9 cellular contexts compared by ENCODE assay signal in the genomic region with DNA sequence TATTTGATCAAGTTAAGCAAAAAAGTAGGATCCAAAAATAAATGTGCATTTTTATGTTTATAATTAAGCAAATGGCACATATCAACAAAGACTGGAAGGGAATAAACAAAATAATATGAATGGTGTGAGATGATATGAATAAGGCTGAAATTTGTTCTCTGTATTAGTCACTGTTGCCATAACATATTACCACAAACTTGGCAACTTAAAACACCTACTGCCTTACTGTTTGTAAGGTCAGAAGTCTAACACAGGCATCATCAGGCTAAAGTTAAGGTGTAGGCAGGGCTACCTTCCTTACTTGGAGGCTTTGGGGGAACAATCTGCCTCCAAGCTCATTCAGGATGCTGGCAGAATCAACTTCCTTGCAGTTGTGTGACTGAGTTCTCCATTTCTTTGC. TPM values are rescaled to one million over a fixed set of nuclear protein-coding genes. Genes with fewer than 3 reads are reported as not detected.
DNase-seq lines count a peak whose midpoint lies in the region; ATAC-seq and TF ChIP-seq lines count a peak whose summit lies in the region.
"Had no signal": no experiment of that assay in that cellular context is flagged by ENCODE, and none has a peak within 500 bp of the region (broad histone marks: within the 10 kb centered on the region; RNA-seq: fewer than 3 reads in every experiment).

No MANE protein-coding gene starts in this region.

- no peaks in the 10 kb centered on the region for H3K9me3 Mint-ChIP-seq in CD14-positive monocyte

- in situ Hi-C loops in brain microvascular endothelial cell (cut with HindIII; ENCODE audit: low pct_ligation_motif_present, low sequenced_read_pairs), result no loop called here

- DNase-seq in brain microvascular endothelial cell (no peak), NCI-H774 (lab: John Stamatoyannopoulos, UW) (no peak), CD14-positive monocyte (ENCODE audit: low spot score) (no peak), GF-D8 (lab: John Stamatoyannopoulos, UW) (no peak)

- H3K27me3 ChIP-seq in ACC112 (ENCODE audit: insufficient read depth, low read length), result no peaks in the 10 kb centered on the region
- no peaks in the 10 kb centered on the region for H3K27me3 ChIP-seq in brain microvascular endothelial cell (replicated peaks)

- intact Hi-C loops in CD14-positive monocyte (cut with micrococcal nuclease), result no loop called here

- peak overlapping the region; percentile 5; the same call in 1 of the 2 replicates for H3K27ac ChIP-seq in ACC112 (ENCODE audit: low read depth, low read length)
- H3K27ac ChIP-seq in brain microvascular endothelial cell, result peak overlapping the region; percentile 3

- peak overlapping the region in 1 of 7 donors; percentile 42 for H3K27ac Mint-ChIP-seq in CD14-positive monocyte
- H3K27ac Mint-ChIP-seq: B cell had no signal

- no peaks in the 10 kb centered on the region for H3K27me3 Mint-ChIP-seq in CD14-positive monocyte (ENCODE audit: low read depth in 3 of 3)
- H3K27me3 Mint-ChIP-seq: B cell had no signal

- no peak overlapping the region for H3K4me3 Mint-ChIP-seq in CD14-positive monocyte
- H3K4me3 Mint-ChIP-seq: B cell had no signal

- TF ChIP-seq CTCF in brain microvascular endothelial cell (IDR thresholded peaks at IDR 0.05; ENCODE audit: low read depth, low read length, missing control alignments) (no peak), CD14-positive monocyte (IDR thresholded peaks at IDR 0.05) (no peak)

- ATAC-seq in GM19395 (IDR thresholded peaks at IDR 0.05; ENCODE audit: unreplicated experiment), result peak; percentile 71
- ATAC-seq in HG03103 (IDR thresholded peaks at IDR 0.05; ENCODE audit: low read depth, unreplicated experiment), result peak; percentile 64
- no peak for ATAC-seq in GM19467 (IDR thresholded peaks at IDR 0.05; ENCODE audit: unreplicated experiment)

- peaks cover 4% of the 10 kb centered on the region for H3K4me1 Mint-ChIP-seq in CD14-positive monocyte

- peaks cover 19% of the 10 kb centered on the region for H3K4me1 ChIP-seq in ACC112 (ENCODE audit: control insufficient read depth, insufficient read depth, low read length, unreplicated experiment)

- H3K36me3 ChIP-seq in ACC112 (ENCODE audit: insufficient read depth, low read length) (peaks cover 3% of the 10 kb centered on the region; the same call in 1 of the 2 replicates), brain microvascular endothelial cell (replicated peaks) (peaks cover 10% of the 10 kb centered on the region)

- no peak overlapping the region for H2AFZ ChIP-seq in ACC112 (ENCODE audit: low read length, unreplicated experiment)

- no peak overlapping the region for H3K4me3 ChIP-seq in ACC112 (ENCODE audit: low read depth, low read length)
- H3K4me3 ChIP-seq in brain microvascular endothelial cell (ENCODE audit: low read depth, low read length), result no peak overlapping the region

- peaks cover 42 to 44% of the 10 kb centered on the region in 2 donors for H3K36me3 Mint-ChIP-seq in CD14-positive monocyte

- peaks cover 14% of the 10 kb centered on the region for H3K79me2 ChIP-seq in ACC112 (ENCODE audit: control insufficient read depth, insufficient read depth, low read length, unreplicated experiment)

RNA-seq across cellular contexts. Expression of a gene that starts 19.3 kb away (rescaled TPM):
- polyA plus RNA-seq in CD14-positive monocyte, result 10 to 100 TPM; 11.6 to 32.6 TPM

RNA-seq across cellular contexts. Expression of a gene that starts 53.0 kb away (rescaled TPM):
- 1 to 10 TPM; 5.9 to 6.2 TPM for polyA plus RNA-seq in CD14-positive monocyte
